ENCODE assay signal across 12 cellular contexts in the genomic region with DNA sequence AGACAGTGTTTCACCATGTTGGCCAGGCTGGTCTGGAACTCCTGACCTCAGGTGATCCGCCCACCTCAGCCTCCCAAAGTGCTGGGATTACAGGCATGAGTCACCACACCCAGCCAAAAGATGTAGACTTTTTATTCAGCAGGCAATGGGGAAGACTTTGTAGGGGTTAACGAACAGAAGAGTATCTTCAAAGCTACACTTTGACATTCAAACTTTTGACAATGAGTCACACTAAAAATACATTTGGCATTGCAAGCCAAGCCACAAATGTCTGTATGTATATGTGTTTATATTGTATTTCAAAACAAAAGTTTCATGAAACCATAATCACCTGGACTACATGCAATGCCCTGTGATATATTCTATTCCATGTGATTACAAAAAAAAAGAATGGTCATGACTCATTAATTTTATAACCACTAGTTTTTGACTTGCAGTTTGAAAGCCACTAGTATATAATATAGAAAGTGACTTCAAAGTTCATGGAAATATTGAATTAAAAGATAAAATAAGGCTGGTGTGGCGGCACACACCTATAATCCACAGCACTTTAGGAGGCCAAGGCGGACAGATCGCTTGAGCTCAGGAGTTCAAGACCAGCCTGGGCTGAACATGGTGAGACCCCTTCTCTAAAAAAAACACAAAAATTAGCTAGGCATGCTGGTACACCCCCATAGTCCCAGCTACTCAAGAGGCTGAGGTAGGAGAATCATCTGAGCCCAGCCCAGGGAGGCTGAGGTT. TPM values are rescaled to one million over a fixed set of nuclear protein-coding genes. Genes with fewer than 3 reads are reported as not detected.
A peak's percentile ranks its signal among the peaks of the same experiment; 100 is the strongest.
DNase-seq lines count a peak whose midpoint lies in the region; ATAC-seq and TF ChIP-seq lines count a peak whose summit lies in the region.
"Had no signal": no experiment of that assay in that cellular context is flagged by ENCODE, and none has a peak within 500 bp of the region (broad histone marks: within the 10 kb centered on the region; RNA-seq: fewer than 3 reads in every experiment).

No MANE protein-coding gene starts in this region.

- H3K27ac ChIP-seq in CD4-positive, alpha-beta T cell (ENCODE audit: low read depth, low read length): no peak overlapping the region
- H3K27ac ChIP-seq in GM23248 (no peak overlapping the region), neuronal stem cell (replicated peaks; ENCODE audit: low read length) (no peak overlapping the region)

- H3K14ac ChIP-seq in neuronal stem cell (ENCODE audit: low read length): no peak overlapping the region

- H3K4me2 ChIP-seq in GM23248 (ENCODE audit: unreplicated experiment) (no peak overlapping the region), neuronal stem cell (ENCODE audit: insufficient read depth, low read length, poor library complexity, severe bottlenecking) (no peak overlapping the region)

- no peaks in the 10 kb centered on the region for H3K9me2 ChIP-seq in GM23248 (ENCODE audit: insufficient read depth)

- POLR2A ChIA-PET in CD4-positive, alpha-beta T cell (lab: Charles Lee): interaction anchor here (1.4 to 2.1 kb wide), 2 partner anchors 8 to 17 kb away, joined by 7 to 8 read pairs; partner anchors contain the start of genes DIMT1 and IPO11

- in situ Hi-C loops in GM23248 (cut with MboI): no loop called here

- no peak overlapping the region for H3K4me3 Mint-ChIP-seq in CD4-positive, alpha-beta T cell
- no peak overlapping the region for H3K4me3 Mint-ChIP-seq in activated T-helper 2 cell treated with anti-CD3 and anti-CD28 coated beads, Interferon-gamma antibody, Interleukin-2, Interleukin-4, amounts not matched to agents 10 μg/mL and 5 μg/mL and 100 μg/mL, durations not matched to agents 14 hours and 24 hours and 36 hours (ENCODE audit: low read depth)

- H3K18ac ChIP-seq in neuronal stem cell (ENCODE audit: low read length): no peak overlapping the region

- DNase-seq in CD4-positive, alpha-beta T cell: no peak
- DNase-seq in GM23248 (peak; percentile 10), fibroblast of peridontal ligament (ENCODE audit: extremely low read depth) (peak; percentile 50), HuH-7 (ENCODE audit: low spot score) (no peak), neuronal stem cell (ENCODE audit: low spot score) (no peak)
- no peak for DNase-seq in activated T-helper 2 cell treated with anti-CD3 and anti-CD28 coated beads, Interferon-gamma antibody, Interleukin-2, Interleukin-4, amounts not matched to agents 10 μg/mL and 5 μg/mL and 100 μg/mL, durations not matched to agents 14 hours and 24 hours and 36 hours (ENCODE audit: low spot score)
- DNase-seq in effector CD4-positive, alpha-beta T cell: no peak
- DNase-seq: C1 segment of cervical spinal cord, GDM1, hippocampal formation, NCI-H2029 treated with DMSO at 0.1 percent for 48 hours had no signal

- no peaks in the 10 kb centered on the region for H4K20me1 ChIP-seq in GM23248 (ENCODE audit: insufficient read depth)

- no peak overlapping the region for H2AK5ac ChIP-seq in neuronal stem cell (ENCODE audit: low read depth, low read length)

- no peaks in the 10 kb centered on the region for H3K27me3 Mint-ChIP-seq in CD4-positive, alpha-beta T cell
- H3K27me3 Mint-ChIP-seq in activated T-helper 2 cell treated with anti-CD3 and anti-CD28 coated beads, Interferon-gamma antibody, Interleukin-2, Interleukin-4, amounts not matched to agents 10 μg/mL and 5 μg/mL and 100 μg/mL, durations not matched to agents 14 hours and 24 hours and 36 hours (ENCODE audit: low read depth): no peaks in the 10 kb centered on the region

- no peaks in the 10 kb centered on the region for H3K79me1 ChIP-seq in neuronal stem cell (ENCODE audit: low read depth, low read length)

- no peak overlapping the region for H4K91ac ChIP-seq in neuronal stem cell (ENCODE audit: low read depth, low read length, poor library complexity)

- 92% methylated on average over 5 of the region's 5 CpGs for WGBS in GM23248 (ENCODE audit: low coverage in 1 of 2, low lambda C conversion rate in 2 of 2, missing lambda C conversion rate in 2 of 2), 2 experiments
- WGBS in neuronal stem cell (ENCODE audit: extremely low coverage in 2 of 2, insufficient read length in 2 of 2, insufficient replicate concordance in 1 of 2), 2 donors: no CpG with 5 or more reads among the region's 5 CpGs

- no peak for ATAC-seq in CD4-positive, alpha-beta T cell (ENCODE audit: poor library complexity)
- ATAC-seq in GM21526 (IDR thresholded peaks at IDR 0.05; ENCODE audit: low FRiP score, unreplicated experiment): no peak

- no peak for TF ChIP-seq CTCF in CD4-positive, alpha-beta T cell (IDR thresholded peaks at IDR 0.05)

- H2BK5ac ChIP-seq in neuronal stem cell (ENCODE audit: low read length): no peak overlapping the region

- H3K23ac ChIP-seq in neuronal stem cell (ENCODE audit: low read depth, low read length, poor library complexity): no peak overlapping the region

- no peaks in the 10 kb centered on the region for H3K9me3 Mint-ChIP-seq in CD4-positive, alpha-beta T cell
- no peaks in the 10 kb centered on the region for H3K9me3 Mint-ChIP-seq in activated T-helper 2 cell treated with anti-CD3 and anti-CD28 coated beads, Interferon-gamma antibody, Interleukin-2, Interleukin-4, amounts not matched to agents 10 μg/mL and 5 μg/mL and 100 μg/mL, durations not matched to agents 14 hours and 24 hours and 36 hours

- no peaks in the 10 kb centered on the region for H3K27me3 ChIP-seq in CD4-positive, alpha-beta T cell (ENCODE audit: control insufficient read depth, insufficient read depth, low read length)
- H3K27me3 ChIP-seq in GM23248 (replicated peaks; ENCODE audit: insufficient read depth) (no peaks in the 10 kb centered on the region), neuronal stem cell (ENCODE audit: control insufficient read depth in 3 of 3, insufficient read depth in 3 of 3, low read depth in 1 of 3, low read length in 3 of 3) (no peaks in the 10 kb centered on the region)

- intact Hi-C loops in CD4-positive, alpha-beta T cell (cut with DNase I, micrococcal nuclease): loop anchor here in 1 of 2 experiments (5.0 kb wide), 1 partner anchor 33 kb away; no protein-coding TSS in a partner anchor
- intact Hi-C loops in activated T-helper 2 cell treated with anti-CD3 and anti-CD28 coated beads, Interferon-gamma antibody, Interleukin-2, Interleukin-4, amounts not matched to agents 10 μg/mL and 5 μg/mL and 100 μg/mL, durations not matched to agents 14 hours and 24 hours and 36 hours (cut with micrococcal nuclease): loop anchor here (1.0 kb wide), 1 partner anchor 8 kb away; the partner anchor contains the start of gene DIMT1

- no peak overlapping the region for H3K9ac ChIP-seq in GM23248
- H3K9ac ChIP-seq in neuronal stem cell (ENCODE audit: low read depth, low read length, poor library complexity): no peak overlapping the region

- no peak overlapping the region for H2BK15ac ChIP-seq in neuronal stem cell (ENCODE audit: low read length)

- H3K4me3 ChIP-seq in GM23248 (no peak overlapping the region), neuronal stem cell (ENCODE audit: low read length in 2 of 2) (no peak overlapping the region)

- peaks cover 65% of the 10 kb centered on the region for H3F3A ChIP-seq in GM23248 (ENCODE audit: insufficient read depth)

- H3K36me3 ChIP-seq in GM23248 (ENCODE audit: low read depth): peaks cover 73% of the 10 kb centered on the region
- H3K36me3 ChIP-seq in neuronal stem cell (replicated peaks in 1 of 2; ENCODE audit: control insufficient read depth in 2 of 2, insufficient read depth in 2 of 2, low read length in 2 of 2): peaks cover 9 to 95% of the 10 kb centered on the region in 2 donors

- peaks cover 76% of the 10 kb centered on the region for H3K36me3 Mint-ChIP-seq in CD4-positive, alpha-beta T cell (ENCODE audit: low read depth)
- peaks cover 82% of the 10 kb centered on the region for H3K36me3 Mint-ChIP-seq in activated T-helper 2 cell treated with anti-CD3 and anti-CD28 coated beads, Interferon-gamma antibody, Interleukin-2, Interleukin-4, amounts not matched to agents 10 μg/mL and 5 μg/mL and 100 μg/mL, durations not matched to agents 14 hours and 24 hours and 36 hours (ENCODE audit: low read depth)

- H2AFZ ChIP-seq in GM23248 (no peak overlapping the region), neuronal stem cell (ENCODE audit: low read length) (no peak overlapping the region)

- CTCF ChIA-PET in CD4-positive, alpha-beta T cell (lab: Charles Lee): no interaction called here

- no peaks in the 10 kb centered on the region for H3K9me3 ChIP-seq in CD4-positive, alpha-beta T cell (ENCODE audit: control insufficient read depth, low read length)
- H3K9me3 ChIP-seq in GM23248 (ENCODE audit: low read depth) (no peaks in the 10 kb centered on the region), neuronal stem cell (replicated peaks in 1 of 2; ENCODE audit: control insufficient read depth in 2 of 2, insufficient read depth in 1 of 2, low read depth in 1 of 2, low read length in 2 of 2) (no peaks in the 10 kb centered on the region)

- H3K27ac Mint-ChIP-seq in CD4-positive, alpha-beta T cell: peak overlapping the region; percentile 12
- peak overlapping the region; percentile 86 for H3K27ac Mint-ChIP-seq in activated T-helper 2 cell treated with anti-CD3 and anti-CD28 coated beads, Interferon-gamma antibody, Interleukin-2, Interleukin-4, amounts not matched to agents 10 μg/mL and 5 μg/mL and 100 μg/mL, durations not matched to agents 14 hours and 24 hours and 36 hours

- H3K4me1 Mint-ChIP-seq in CD4-positive, alpha-beta T cell (ENCODE audit: low read depth): peaks cover 15% of the 10 kb centered on the region
- peaks cover 35% of the 10 kb centered on the region for H3K4me1 Mint-ChIP-seq in activated T-helper 2 cell treated with anti-CD3 and anti-CD28 coated beads, Interferon-gamma antibody, Interleukin-2, Interleukin-4, amounts not matched to agents 10 μg/mL and 5 μg/mL and 100 μg/mL, durations not matched to agents 14 hours and 24 hours and 36 hours (ENCODE audit: low read depth)

- H3K79me2 ChIP-seq in GM23248 (ENCODE audit: insufficient read depth): peaks cover 3% of the 10 kb centered on the region

- no peak overlapping the region for H3K4ac ChIP-seq in neuronal stem cell (ENCODE audit: low read length)

- no peak overlapping the region for H2BK120ac ChIP-seq in neuronal stem cell (ENCODE audit: low read depth, low read length)

- H3K4me1 ChIP-seq in GM23248 (ENCODE audit: insufficient read depth) (peaks cover 8% of the 10 kb centered on the region; the same call in 1 of the 2 replicates), neuronal stem cell (ENCODE audit: control insufficient read depth in 2 of 2, insufficient read depth in 1 of 2, low read depth in 1 of 2, low read length in 2 of 2) (no peaks in the 10 kb centered on the region)

- no peak overlapping the region for H2BK12ac ChIP-seq in neuronal stem cell (ENCODE audit: low read length)

- no peak overlapping the region for H4K8ac ChIP-seq in neuronal stem cell (ENCODE audit: low read depth, low read length)

RNA-seq across cellular contexts. Expression of gene DIMT1, which starts 8.3 kb away (rescaled TPM):
- total RNA-seq in CD4-positive, alpha-beta T cell: 10 to 100 TPM; 19.9 to 20.5 TPM
- 41.7 and 70.8 TPM in 2 replicates for total RNA-seq in GM23248 (2014; rRNA removed; shearing (Covaris generic))
- 65.0 and 69.4 TPM in 2 replicates for polyA plus RNA-seq in GM23248 (2016; fragmentation: Nextera tagmentation; extraction: Ambion mirVana)
- total RNA-seq in activated T-helper 2 cell treated with anti-CD3 and anti-CD28 coated beads, Interferon-gamma antibody, Interleukin-2, Interleukin-4, amounts not matched to agents 10 μg/mL and 5 μg/mL and 100 μg/mL, durations not matched to agents 14 hours and 24 hours and 36 hours: 39.8 and 45.0 TPM in 2 replicates
- 24.4 TPM for polyA plus RNA-seq in neuronal stem cell (2013, experiment 1 of 2)
- 24.2 TPM for polyA plus RNA-seq in neuronal stem cell (2013, experiment 2 of 2)

RNA-seq across cellular contexts. Expression of gene IPO11, which starts 17.2 kb away (rescaled TPM):
- total RNA-seq in CD4-positive, alpha-beta T cell: 10 to 100 TPM; 15.1 to 16.1 TPM
- total RNA-seq in GM23248 (2014; rRNA removed; shearing (Covaris generic)): 19.5 and 26.5 TPM in 2 replicates
- 19.9 and 20.3 TPM in 2 replicates for polyA plus RNA-seq in GM23248 (2016; fragmentation: Nextera tagmentation; extraction: Ambion mirVana)
- total RNA-seq in activated T-helper 2 cell treated with anti-CD3 and anti-CD28 coated beads, Interferon-gamma antibody, Interleukin-2, Interleukin-4, amounts not matched to agents 10 μg/mL and 5 μg/mL and 100 μg/mL, durations not matched to agents 14 hours and 24 hours and 36 hours: 49.9 and 52.8 TPM in 2 replicates
- polyA plus RNA-seq in neuronal stem cell (2013, experiment 1 of 2): 23.5 TPM
- polyA plus RNA-seq in neuronal stem cell (2013, experiment 2 of 2): 22.8 TPM

Comparison
In these comparisons a context has a peak if more than half of its experiments do, and no peak if none do; other contexts are left out.
1. DNase-seq: peak in GM23248 (single experiment) and fibroblast of peridontal ligament (single experiment); none in CD4-positive, alpha-beta T cell (0 of 10), activated T-helper 2 cell treated with anti-CD3 and anti-CD28 coated beads, Interferon-gamma antibody, Interleukin-2, Interleukin-4, amounts not matched to agents 10 μg/mL and 5 μg/mL and 100 μg/mL, durations not matched to agents 14 hours and 24 hours and 36 hours (single experiment), HuH-7 (single experiment), effector CD4-positive, alpha-beta T cell (single experiment) and neuronal stem cell (single experiment).